ENCODE assay signal across 7 cellular contexts in the genomic region with DNA sequence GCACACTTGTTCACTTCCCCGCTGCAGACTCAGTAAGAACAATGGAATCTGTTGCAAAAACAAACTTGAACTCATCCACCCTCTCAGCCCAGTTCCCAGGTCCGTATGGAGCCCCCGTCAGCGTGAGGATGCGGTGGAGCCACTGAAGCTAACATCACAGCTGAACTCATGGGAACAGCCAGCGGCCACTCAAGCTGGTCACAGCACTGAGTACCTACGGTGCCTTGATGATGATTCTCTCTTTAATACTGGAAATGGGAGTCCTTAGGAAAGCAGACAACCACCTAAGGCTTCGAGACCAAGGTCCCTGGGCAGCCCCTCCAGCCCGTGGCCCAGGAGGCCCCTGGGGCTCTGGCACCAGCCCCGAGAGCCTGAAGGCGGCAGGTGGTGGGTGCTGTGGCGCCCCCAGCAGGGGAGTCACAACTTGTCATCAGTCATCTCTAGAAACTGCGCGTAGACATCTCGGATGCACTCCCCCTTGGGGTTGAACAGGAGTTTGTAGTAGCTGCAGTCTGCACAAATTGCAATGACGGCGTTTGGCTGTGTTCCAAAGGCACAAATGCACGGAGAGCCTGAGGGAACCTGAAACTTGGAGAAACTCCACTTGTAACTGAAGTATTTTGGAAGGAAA. TPM values are rescaled to one million over a fixed set of nuclear protein-coding genes. Genes with fewer than 3 reads are reported as not detected.
A peak's percentile ranks its signal among the peaks of the same experiment; 100 is the strongest.
DNase-seq lines count a peak whose midpoint lies in the region; ATAC-seq and TF ChIP-seq lines count a peak whose summit lies in the region.

No MANE protein-coding gene starts in this region.

- no peaks in the 10 kb centered on the region for H3K9me3 Mint-ChIP-seq in activated naive CD4-positive, alpha-beta T cell treated with anti-CD3 and anti-CD28 coated beads for 36 hours
- no peaks in the 10 kb centered on the region for H3K9me3 Mint-ChIP-seq in glutamatergic neuron (ENCODE audit: unreplicated experiment)

- intact Hi-C loops in activated naive CD4-positive, alpha-beta T cell treated with anti-CD3 and anti-CD28 coated beads for 36 hours (cut with micrococcal nuclease) = no loop called here

- no peak overlapping the region for H3K27ac Mint-ChIP-seq in activated naive CD4-positive, alpha-beta T cell treated with anti-CD3 and anti-CD28 coated beads for 36 hours
- H3K27ac Mint-ChIP-seq in glutamatergic neuron (ENCODE audit: unreplicated experiment) = no peak overlapping the region

- POLR2A ChIA-PET in GM10248 (lab: Yijun Ruan, JAX) = no interaction called here

- H3K4me3 Mint-ChIP-seq in activated naive CD4-positive, alpha-beta T cell treated with anti-CD3 and anti-CD28 coated beads for 36 hours = no peak overlapping the region
- H3K4me3 Mint-ChIP-seq in glutamatergic neuron (ENCODE audit: unreplicated experiment) = no peak overlapping the region

- no peak for ATAC-seq in GM19035 (IDR thresholded peaks at IDR 0.05; ENCODE audit: unreplicated experiment)

- no peaks in the 10 kb centered on the region for H3K36me3 Mint-ChIP-seq in activated naive CD4-positive, alpha-beta T cell treated with anti-CD3 and anti-CD28 coated beads for 36 hours (ENCODE audit: low read depth)
- H3K36me3 Mint-ChIP-seq in glutamatergic neuron (ENCODE audit: unreplicated experiment) = no peaks in the 10 kb centered on the region

- H3K4me1 Mint-ChIP-seq in activated naive CD4-positive, alpha-beta T cell treated with anti-CD3 and anti-CD28 coated beads for 36 hours (ENCODE audit: low read depth) = peaks cover 18% of the 10 kb centered on the region
- no peaks in the 10 kb centered on the region for H3K4me1 Mint-ChIP-seq in glutamatergic neuron (ENCODE audit: low read depth, unreplicated experiment)

- CTCF ChIA-PET in GM10248 (lab: Yijun Ruan, JAX) = interaction anchor here (0.9 to 1.4 kb wide), 3 partner anchors 10 to 27 kb away, joined by 3 to 5 read pairs (median 4); no protein-coding TSS in a partner anchor
- CTCF ChIA-PET in activated naive CD4-positive, alpha-beta T cell treated with anti-CD3 and anti-CD28 coated beads for 36 hours (lab: Charles Lee) = interaction anchor here (0.6 to 1.3 kb wide), 4 partner anchors 16 to 202 kb away, joined by 3 to 5 read pairs (median 4); no protein-coding TSS in a partner anchor

- TF ChIP-seq CTCF in GM10248 (IDR thresholded peaks at IDR 0.05; ENCODE audit: control extremely low read depth, extremely low read depth, low read depth, missing control alignments) = peak; percentile 31
- peak; percentile 26 for TF ChIP-seq CTCF in glutamatergic neuron (IDR thresholded peaks at IDR 0.05; ENCODE audit: partially characterized antibody, unreplicated experiment)

- no peaks in the 10 kb centered on the region for H3K27me3 Mint-ChIP-seq in activated naive CD4-positive, alpha-beta T cell treated with anti-CD3 and anti-CD28 coated beads for 36 hours (ENCODE audit: low read depth)
- peaks cover 1% of the 10 kb centered on the region for H3K27me3 Mint-ChIP-seq in glutamatergic neuron (ENCODE audit: unreplicated experiment)

- DNase-seq in GM10248 (ENCODE audit: extremely low spot score) (no peak), NCI-H2171 treated with DMSO at 0.1 percent for 48 hours (lab: John Stamatoyannopoulos, UW) (peak; percentile 79), glutamatergic neuron (peak; percentile 40), smooth muscle cell of the brain vasculature (ENCODE audit: low read depth, low spot score) (peak; percentile 72), NCI-H2029 treated with DMSO at 0.1 percent for 48 hours (lab: John Stamatoyannopoulos, UW) (no peak)
- peak; percentile 71 for DNase-seq in activated naive CD4-positive, alpha-beta T cell treated with anti-CD3 and anti-CD28 coated beads for 36 hours

RNA-seq across cellular contexts. Expression of a gene that starts 31.0 kb away (rescaled TPM):
- total RNA-seq in activated naive CD4-positive, alpha-beta T cell treated with anti-CD3 and anti-CD28 coated beads for 36 hours = 10 to 100 TPM; 23.0 to 23.7 TPM
- 36.1 TPM for total RNA-seq in glutamatergic neuron (ENCODE audit: unreplicated experiment)

Comparison
In these comparisons a context has a peak if more than half of its experiments do, and no peak if none do; other contexts are left out.
1. DNase-seq: peak in NCI-H2171 treated with DMSO at 0.1 percent for 48 hours (single experiment), activated naive CD4-positive, alpha-beta T cell treated with anti-CD3 and anti-CD28 coated beads for 36 hours (single experiment), glutamatergic neuron (single experiment) and smooth muscle cell of the brain vasculature (single experiment); none in GM10248 (single experiment) and NCI-H2029 treated with DMSO at 0.1 percent for 48 hours (single experiment).